Comparison of ENCODE assay signal across 1 cellular context in genomic region chr18:50115095-50115494, GRCh38.
TF ChIP-seq lines count a peak whose summit lies in the region.

No MANE protein-coding gene starts in this region.

TF ChIP-seq in H1, 55 proteins besides CTCF, POLR2A, EP300 and RAD21:
- TF ChIP-seq ATF3 (IDR thresholded peaks at IDR 0.05; ENCODE audit: insufficient read depth, low read depth, low read length) (no peak), CEBPB (IDR thresholded peaks at IDR 0.05; ENCODE audit: low read depth, low read length) (no peak), NANOG (IDR thresholded peaks at IDR 0.05; ENCODE audit: insufficient read depth, low read depth, low read length, poor library complexity, severe bottlenecking) (no peak), KDM4A (IDR thresholded peaks at IDR 0.05; ENCODE audit: low read depth, low read length, severe bottlenecking) (no peak), ATF2 (IDR thresholded peaks at IDR 0.05; ENCODE audit: low read length) (no peak), ZNF274 (IDR thresholded peaks at IDR 0.05; ENCODE audit: borderline replicate concordance, extremely low read depth, low read length) (no peak), EGR1 (IDR thresholded peaks at IDR 0.05; ENCODE audit: borderline replicate concordance, low read depth, low read length) (no peak), JUND (IDR thresholded peaks at IDR 0.05; ENCODE audit: low read length) (no peak), RNF2 (IDR thresholded peaks at IDR 0.05; ENCODE audit: borderline replicate concordance, low read depth, low read length, missing control alignments, poor library complexity, severe bottlenecking) (no peak), RFX5 (IDR thresholded peaks at IDR 0.05; ENCODE audit: borderline replicate concordance, low read depth, low read length) (no peak), SIX5 (IDR thresholded peaks at IDR 0.05; ENCODE audit: low read depth, low read length) (no peak), E2F6 (IDR thresholded peaks at IDR 0.05) (no peak)
TF ChIP-seq in H1: peak in this region for 0.
